ENCODE assay signal across 30 cellular contexts in the genomic region with DNA sequence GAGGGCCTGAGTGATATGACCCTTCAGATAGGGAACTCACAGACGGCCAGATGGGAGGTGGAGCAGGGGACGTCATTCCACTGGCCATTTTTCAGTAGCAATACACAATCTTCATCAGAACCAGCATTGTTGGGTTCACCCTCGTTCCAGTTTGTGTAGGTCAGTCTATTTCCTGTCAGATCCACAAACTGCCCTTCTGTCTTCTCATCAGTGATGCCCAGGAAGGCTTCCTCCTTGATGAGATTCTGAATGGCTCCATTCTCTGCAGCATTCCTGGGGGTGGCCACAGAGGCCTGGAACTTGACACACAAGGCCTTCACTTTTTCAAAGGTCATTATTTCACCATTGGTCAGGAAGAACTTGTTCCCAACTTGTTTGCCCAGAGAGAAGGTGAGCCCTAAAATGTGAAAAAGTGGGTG. TPM values are rescaled to one million over a fixed set of nuclear protein-coding genes. Genes with fewer than 3 reads are reported as not detected.
"Had no signal": no experiment of that assay in that cellular context is flagged by ENCODE, and none has a peak within 500 bp of the region (broad histone marks: within the 10 kb centered on the region; RNA-seq: fewer than 3 reads in every experiment).

No MANE protein-coding gene starts in this region.

- DNase-seq: activated CD4-positive, alpha-beta T cell treated with anti-CD3 and anti-CD28 coated beads, Interleukin-2, amount 10 ng/mL, durations not matched to agents 7 days and 5 days; activated CD4-positive, CD25-positive, alpha-beta regulatory T cell treated with anti-CD3 and anti-CD28 coated beads, Interleukin-2, amount 50 U/mL, for 72 hours; activated CD8-positive, alpha-beta memory T cell treated with anti-CD3 and anti-CD28 coated beads, Interleukin-2, amount 10 ng/mL, durations not matched to agents 7 days and 5 days; activated CD8-positive, alpha-beta T cell treated with anti-CD3 and anti-CD28 coated beads for 36 hours; activated effector memory CD4-positive, alpha-beta T cell treated with anti-CD3 and anti-CD28 coated beads, Interleukin-2, amount 50 U/mL, for 16 hours; activated naive CD4-positive, alpha-beta T cell treated with anti-CD3 and anti-CD28 coated beads, Interleukin-2, amount 10 ng/mL, durations not matched to agents 7 days and 5 days; activated T-cell treated with anti-CD3 and anti-CD28 coated beads for 4 hours; body of pancreas; hypothalamus; left cardiac atrium; naive thymus-derived CD8-positive, alpha-beta T cell; ovary; small intestine; stimulated activated CD4-positive, alpha-beta T cell treated with anti-CD3 and anti-CD28 coated beads, Interleukin-15, amount 100 ng/mL, for 24 hours; stimulated activated naive B cell treated with anti-CD40 and anti-IgM and Interleukin-4, amounts not matched to agents 10 μg/mL and 1 μg/mL and 100 μg/mL, for 72 hours; T1000; testis; trophoblast cell; uterus had no signal

- H3K36me3 Mint-ChIP-seq: activated CD8-positive, alpha-beta memory T cell treated with anti-CD3 and anti-CD28 coated beads, Interleukin-2, amount 10 ng/mL, durations not matched to agents 7 days and 5 days; activated naive CD4-positive, alpha-beta T cell treated with anti-CD3 and anti-CD28 coated beads, Interleukin-2, amount 10 ng/mL, durations not matched to agents 7 days and 5 days; mesothelial cell of epicardium; naive thymus-derived CD8-positive, alpha-beta T cell; stimulated activated naive B cell treated with anti-CD40 and anti-IgM and Interleukin-4, amounts not matched to agents 10 μg/mL and 1 μg/mL and 100 μg/mL, for 72 hours had no signal

- H3K4me1 ChIP-seq: body of pancreas, testis, uterus had no signal

- H3K4me3 ChIP-seq: body of pancreas, ovary, testis, uterus had no signal

- H3K9me3 Mint-ChIP-seq: activated CD4-positive, alpha-beta T cell treated with anti-CD3 and anti-CD28 coated beads, Interleukin-2, amount 10 ng/mL, durations not matched to agents 7 days and 5 days; activated CD8-positive, alpha-beta T cell treated with anti-CD3 and anti-CD28 coated beads for 36 hours; activated naive CD4-positive, alpha-beta T cell treated with anti-CD3 and anti-CD28 coated beads, Interleukin-2, amount 10 ng/mL, durations not matched to agents 7 days and 5 days; stimulated activated naive B cell treated with anti-CD40 and anti-IgM and Interleukin-4, amounts not matched to agents 10 μg/mL and 1 μg/mL and 100 μg/mL, for 72 hours; T-helper 1 cell treated with Interleukin-12 subunit alpha and Interleukin-12 subunit beta and Interleukin-4 antibody, amounts not matched to agents 30 μg/mL and 1 μg/mL, for 36 hours had no signal

- H3K36me3 ChIP-seq: ovary, uterus had no signal

- H3K27ac Mint-ChIP-seq: activated CD4-positive, alpha-beta T cell treated with anti-CD3 and anti-CD28 coated beads, Interleukin-2, amount 10 ng/mL, durations not matched to agents 7 days and 5 days; activated CD8-positive, alpha-beta memory T cell treated with anti-CD3 and anti-CD28 coated beads, Interleukin-2, amount 10 ng/mL, durations not matched to agents 7 days and 5 days; activated CD8-positive, alpha-beta T cell treated with anti-CD3 and anti-CD28 coated beads for 36 hours; activated naive CD4-positive, alpha-beta T cell treated with anti-CD3 and anti-CD28 coated beads, Interleukin-2, amount 10 ng/mL, durations not matched to agents 7 days and 5 days; mesothelial cell of epicardium; naive thymus-derived CD8-positive, alpha-beta T cell; stimulated activated naive B cell treated with anti-CD40 and anti-IgM and Interleukin-4, amounts not matched to agents 10 μg/mL and 1 μg/mL and 100 μg/mL, for 72 hours; T-helper 1 cell treated with Interleukin-12 subunit alpha and Interleukin-12 subunit beta and Interleukin-4 antibody, amounts not matched to agents 30 μg/mL and 1 μg/mL, for 36 hours had no signal

- ATAC-seq: activated CD8-positive, alpha-beta memory T cell treated with anti-CD3 and anti-CD28 coated beads, Interleukin-2, amount 10 ng/mL, durations not matched to agents 7 days and 5 days; activated CD8-positive, alpha-beta T cell treated with anti-CD3 and anti-CD28 coated beads for 36 hours; body of pancreas; naive thymus-derived CD8-positive, alpha-beta T cell; sciatic nerve; stimulated activated naive B cell treated with anti-CD40 and anti-IgM and Interleukin-4, amounts not matched to agents 10 μg/mL and 1 μg/mL and 100 μg/mL, for 72 hours had no signal

- H3K4me3 Mint-ChIP-seq: activated CD4-positive, alpha-beta T cell treated with anti-CD3 and anti-CD28 coated beads, Interleukin-2, amount 10 ng/mL, durations not matched to agents 7 days and 5 days; activated CD8-positive, alpha-beta memory T cell treated with anti-CD3 and anti-CD28 coated beads, Interleukin-2, amount 10 ng/mL, durations not matched to agents 7 days and 5 days; activated CD8-positive, alpha-beta T cell treated with anti-CD3 and anti-CD28 coated beads for 36 hours; activated naive CD4-positive, alpha-beta T cell treated with anti-CD3 and anti-CD28 coated beads, Interleukin-2, amount 10 ng/mL, durations not matched to agents 7 days and 5 days; mesothelial cell of epicardium; naive thymus-derived CD8-positive, alpha-beta T cell; stimulated activated naive B cell treated with anti-CD40 and anti-IgM and Interleukin-4, amounts not matched to agents 10 μg/mL and 1 μg/mL and 100 μg/mL, for 72 hours; T-helper 1 cell treated with Interleukin-12 subunit alpha and Interleukin-12 subunit beta and Interleukin-4 antibody, amounts not matched to agents 30 μg/mL and 1 μg/mL, for 36 hours had no signal

- H3K9me3 ChIP-seq: body of pancreas, ovary, testis, uterus had no signal

- FAIRE-seq: frontal cortex, islet of Langerhans, small intestine had no signal

- H3K27me3 Mint-ChIP-seq: activated CD4-positive, alpha-beta T cell treated with anti-CD3 and anti-CD28 coated beads, Interleukin-2, amount 10 ng/mL, durations not matched to agents 7 days and 5 days; activated CD8-positive, alpha-beta memory T cell treated with anti-CD3 and anti-CD28 coated beads, Interleukin-2, amount 10 ng/mL, durations not matched to agents 7 days and 5 days; activated CD8-positive, alpha-beta T cell treated with anti-CD3 and anti-CD28 coated beads for 36 hours; activated naive CD4-positive, alpha-beta T cell treated with anti-CD3 and anti-CD28 coated beads, Interleukin-2, amount 10 ng/mL, durations not matched to agents 7 days and 5 days; naive thymus-derived CD8-positive, alpha-beta T cell; stimulated activated naive B cell treated with anti-CD40 and anti-IgM and Interleukin-4, amounts not matched to agents 10 μg/mL and 1 μg/mL and 100 μg/mL, for 72 hours had no signal

- H3K4me1 Mint-ChIP-seq: activated CD4-positive, alpha-beta T cell treated with anti-CD3 and anti-CD28 coated beads, Interleukin-2, amount 10 ng/mL, durations not matched to agents 7 days and 5 days; activated CD8-positive, alpha-beta memory T cell treated with anti-CD3 and anti-CD28 coated beads, Interleukin-2, amount 10 ng/mL, durations not matched to agents 7 days and 5 days; activated naive CD4-positive, alpha-beta T cell treated with anti-CD3 and anti-CD28 coated beads, Interleukin-2, amount 10 ng/mL, durations not matched to agents 7 days and 5 days; mesothelial cell of epicardium; naive thymus-derived CD8-positive, alpha-beta T cell; stimulated activated naive B cell treated with anti-CD40 and anti-IgM and Interleukin-4, amounts not matched to agents 10 μg/mL and 1 μg/mL and 100 μg/mL, for 72 hours had no signal

- H3K27me3 ChIP-seq: body of pancreas, ovary, testis, uterus had no signal

- H3K27ac ChIP-seq: body of pancreas, ovary, testis, uterus, VCaP had no signal

RNA-seq across cellular contexts. Expression of a gene that starts 4.5 kb away (rescaled TPM):
- total RNA-seq: activated CD4-positive, alpha-beta T cell treated with anti-CD3 and anti-CD28 coated beads, Interleukin-2, amount 10 ng/mL, durations not matched to agents 7 days and 5 days; activated CD8-positive, alpha-beta memory T cell treated with anti-CD3 and anti-CD28 coated beads, Interleukin-2, amount 10 ng/mL, durations not matched to agents 7 days and 5 days; activated CD8-positive, alpha-beta T cell treated with anti-CD3 and anti-CD28 coated beads for 36 hours; body of pancreas; cardiac septum; chondrocyte; frontal cortex; left cardiac atrium; lung microvascular endothelial cell; mesothelial cell of epicardium; naive thymus-derived CD8-positive, alpha-beta T cell; ovary; pulmonary artery endothelial cell; sciatic nerve; uterus had no signal
- polyA plus RNA-seq: esophagus; naive thymus-derived CD8-positive, alpha-beta T cell; ovary; small intestine had no signal
